In genomic region chr14:52348279-52348678, GRCh38 we compare ENCODE assay signal across 25 cellular contexts. TPM values are rescaled to one million over a fixed set of nuclear protein-coding genes. Genes with fewer than 3 reads are reported as not detected.
DNase-seq lines count a peak whose midpoint lies in the region; ATAC-seq, FAIRE-seq and TF ChIP-seq lines count a peak whose summit lies in the region.
"Had no signal": no experiment of that assay in that cellular context is flagged by ENCODE, and none has a peak within 500 bp of the region (broad histone marks: within the 10 kb centered on the region; RNA-seq: fewer than 3 reads in every experiment).

No MANE protein-coding gene starts in this region.

- H3K27ac ChIP-seq in IMR-90 (ENCODE audit: insufficient read depth, low read length) (peak overlapping the region; percentile 89), right cardiac atrium (ENCODE audit: low read length) (no peak overlapping the region), trophoblast cell (ENCODE audit: low read depth, low read length) (no peak overlapping the region)
- H3K27ac ChIP-seq: cardiac muscle cell, thoracic aorta had no signal

- peaks cover 6% of the 10 kb centered on the region; the same call in 1 of the 2 replicates for H3K9me3 ChIP-seq in IMR-90 (ENCODE audit: control insufficient read depth, insufficient read depth, low read length)
- no peaks in the 10 kb centered on the region for H3K9me3 ChIP-seq in mucosa of descending colon
- no peaks in the 10 kb centered on the region for H3K9me3 ChIP-seq in right cardiac atrium (ENCODE audit: control insufficient read depth, low read length)
- H3K9me3 ChIP-seq in trophoblast cell (ENCODE audit: insufficient read depth, low read depth, low read length), result no peaks in the 10 kb centered on the region
- H3K9me3 ChIP-seq: spleen, thoracic aorta had no signal

- no peak overlapping the region for H2AK9ac ChIP-seq in IMR-90 (replicated peaks; ENCODE audit: low read depth, low read length, poor library complexity)

- DNase-seq in AG08395 (ENCODE audit: low spot score) (peak; percentile 46), IMR-90 (peak; percentile 50), mucosa of descending colon (no peak), right cardiac atrium (no peak), DMS 273 treated with DMSO at 0.1 percent for 48 hours (lab: John Stamatoyannopoulos, UW) (no peak), trophoblast cell (no peak)
- DNase-seq: activated CD4-positive, alpha-beta T cell treated with anti-CD3 and anti-CD28 coated beads, Interleukin-2, amount 10 ng/mL, durations not matched to agents 24 days and 14 days; activated naive CD4-positive, alpha-beta T cell treated with anti-CD3 and anti-CD28 coated beads, Interleukin-2, amount 50 U/mL, for 16 hours; activated T-cell treated with anti-CD3 and anti-CD28 coated beads, Interleukin-2, amount 50 U/mL, for 72 hours; amygdala; CD4-positive, alpha-beta memory T cell; dermis blood vessel endothelial cell; mammary epithelial cell; NCI-H1048; NCI-H187; NCI-H524 treated with DMSO at 0.1 percent for 48 hours; occipital lobe; spleen; stimulated activated CD4-positive, alpha-beta T cell treated with anti-CD3 and anti-CD28 coated beads, Interleukin-2, amount 100 ng/mL, for 48 hours had no signal

- H3K4me1 ChIP-seq in IMR-90 (ENCODE audit: control insufficient read depth, insufficient read depth, low read length) (peaks cover 18% of the 10 kb centered on the region), mucosa of descending colon (ENCODE audit: low read depth) (no peaks in the 10 kb centered on the region), right cardiac atrium (ENCODE audit: control insufficient read depth, insufficient read depth, low read length) (no peaks in the 10 kb centered on the region), trophoblast cell (ENCODE audit: control insufficient read depth in 1 of 2, insufficient read depth in 2 of 2, low read length in 2 of 2) (no peaks in the 10 kb centered on the region)

- no peaks in the 10 kb centered on the region for H4K20me1 ChIP-seq in IMR-90 (ENCODE audit: insufficient read depth, low read length)

- H2BK15ac ChIP-seq in IMR-90 (ENCODE audit: low read depth, low read length), result peak overlapping the region; percentile 97

- peak; percentile 28 for FAIRE-seq in colon (lab: Jason Lieb, UNC)
- FAIRE-seq: endometrium had no signal

- H2BK120ac ChIP-seq in IMR-90 (ENCODE audit: low read depth, low read length) (peak overlapping the region; percentile 92), trophoblast cell (ENCODE audit: insufficient read depth, low read length, poor library complexity) (no peak overlapping the region)

- no peak overlapping the region for H2AK5ac ChIP-seq in IMR-90 (ENCODE audit: low read depth, low read length)
- no peak overlapping the region for H2AK5ac ChIP-seq in trophoblast cell (ENCODE audit: low read length)

- TF ChIP-seq CTCF in IMR-90 (conservative IDR thresholded peaks at IDR 0.05; ENCODE audit: low read depth, low read length) (no peak), mucosa of descending colon (IDR thresholded peaks at IDR 0.05) (no peak)

- peak overlapping the region; percentile 60 for H3K9ac ChIP-seq in IMR-90 (ENCODE audit: low read depth, low read length)
- H3K9ac ChIP-seq in trophoblast cell (ENCODE audit: low read length), result no peak overlapping the region

- H4K12ac ChIP-seq in trophoblast cell (ENCODE audit: low read depth, low read length), result no peak overlapping the region

- CTCF ChIA-PET in IMR-90 (lab: Yijun Ruan, JAX), result no interaction called here

- TF ChIP-seq RAD21 in IMR-90 (IDR thresholded peaks at IDR 0.05; ENCODE audit: low read length), result no peak

- H3K4me2 ChIP-seq in IMR-90 (ENCODE audit: low read depth, low read length), result peak overlapping the region; percentile 56
- no peak overlapping the region for H3K4me2 ChIP-seq in trophoblast cell (ENCODE audit: low read length)

- H3K18ac ChIP-seq in IMR-90 (ENCODE audit: low read depth, low read length), result peak overlapping the region; percentile 68
- no peak overlapping the region for H3K18ac ChIP-seq in trophoblast cell (ENCODE audit: low read length)

- TF ChIP-seq POLR2A in IMR-90 (IDR thresholded peaks at IDR 0.05; ENCODE audit: low read depth, low read length), result no peak

- H3K79me1 ChIP-seq in IMR-90 (ENCODE audit: low read depth in 1 of 2, low read length in 2 of 2) (peaks cover 0 to 4% of the 10 kb centered on the region in 2 experiments; a peak in 1 of 4 replicates), trophoblast cell (ENCODE audit: low read length) (no peaks in the 10 kb centered on the region)

- H4K5ac ChIP-seq in IMR-90 (ENCODE audit: low read depth, low read length), result peak overlapping the region; percentile 51

- no TSS peak for BruUV-seq in IMR-90 (replicated peaks; lab: Mats Ljungman, UMichigan)

- H3K23ac ChIP-seq in IMR-90 (ENCODE audit: low read depth, low read length) (peak overlapping the region; percentile 90), trophoblast cell (ENCODE audit: low read length) (no peak overlapping the region)

- H3K4me3 ChIP-seq in IMR-90 (ENCODE audit: insufficient read depth, low read depth, low read length) (no peak overlapping the region), mucosa of descending colon (no peak overlapping the region), right cardiac atrium (ENCODE audit: low read length) (no peak overlapping the region), trophoblast cell (ENCODE audit: low read depth, low read length) (no peak overlapping the region)
- H3K4me3 ChIP-seq: cardiac muscle cell, spleen, thoracic aorta had no signal

- H3K56ac ChIP-seq in IMR-90 (ENCODE audit: extremely low read depth, insufficient read depth, low read length), result peak overlapping the region; percentile 92

- dilution Hi-C loops in IMR-90 (cut with HindIII; ENCODE audit: low sequenced_read_pairs, unreplicated experiment), result no loop called here

- H2BK5ac ChIP-seq in IMR-90 (ENCODE audit: low read depth, low read length, poor library complexity, severe bottlenecking), result peak overlapping the region; percentile 92
- H2BK5ac ChIP-seq in trophoblast cell (ENCODE audit: low read depth, low read length, poor library complexity), result no peak overlapping the region

- ATAC-seq in IMR-90 (ENCODE audit: low read depth) (peak; percentile 33), mucosa of descending colon (peak; percentile 61), right cardiac atrium (no peak), GM19463 (IDR thresholded peaks at IDR 0.05; ENCODE audit: unreplicated experiment) (no peak)
- ATAC-seq: activated T-cell treated with anti-CD3 and anti-CD28 coated beads, Interleukin-2, amount 50 U/mL, for 72 hours; stimulated activated effector memory CD8-positive, alpha-beta T cell treated with anti-CD3 and anti-CD28 coated beads, Interleukin-12 subunit alpha, Interleukin-12 subunit beta, amount 100 ng/mL, for 72 hours had no signal

- POLR2A ChIA-PET in IMR-90 (lab: Charles Lee; ENCODE audit: unreplicated experiment), result no interaction called here

- no peaks in the 10 kb centered on the region for H3K36me3 ChIP-seq in IMR-90 (ENCODE audit: control insufficient read depth, insufficient read depth, low read length)
- H3K36me3 ChIP-seq in mucosa of descending colon (ENCODE audit: low read depth), result no peaks in the 10 kb centered on the region
- H3K36me3 ChIP-seq in trophoblast cell (ENCODE audit: control insufficient read depth in 1 of 2, insufficient read depth in 2 of 2, low read length in 2 of 2), result no peaks in the 10 kb centered on the region
- H3K36me3 ChIP-seq: cardiac muscle cell, spleen, thoracic aorta had no signal

- H3K14ac ChIP-seq in IMR-90 (replicated peaks; ENCODE audit: low read depth, low read length), result peak overlapping the region; percentile 74
- H3K14ac ChIP-seq in trophoblast cell (ENCODE audit: low read length), result no peak overlapping the region

- H4K91ac ChIP-seq in IMR-90 (ENCODE audit: insufficient read depth, low read depth, low read length), result peak overlapping the region; percentile 90
- no peak overlapping the region for H4K91ac ChIP-seq in trophoblast cell (ENCODE audit: low read depth, low read length)

- peak overlapping the region; percentile 91 for H4K8ac ChIP-seq in IMR-90 (ENCODE audit: low read depth in 2 of 2, low read length in 2 of 2)
- no peak overlapping the region for H4K8ac ChIP-seq in trophoblast cell (ENCODE audit: low read depth, low read length)

- no CpG with 5 or more reads among the region's 5 CpGs for WGBS in IMR-90 (ENCODE audit: extremely low coverage in 2 of 2, insufficient read length in 1 of 2), 2 experiments
- 63% methylated on average over 5 of the region's 5 CpGs for WGBS in right cardiac atrium
- no CpG with 5 or more reads among the region's 5 CpGs for WGBS in trophoblast cell (ENCODE audit: extremely low coverage, insufficient coverage, insufficient read length)

- H2AFZ ChIP-seq in IMR-90 (replicated peaks; ENCODE audit: low read length, poor library complexity), result peak overlapping the region; percentile 60
- H2AFZ ChIP-seq in trophoblast cell (ENCODE audit: insufficient read depth, low read length, poor library complexity), result no peak overlapping the region

- in situ Hi-C loops in IMR-90 (cut with MboI; ENCODE audit: low sequenced_read_pairs), result no loop called here

- peak overlapping the region; percentile 99 for H2BK20ac ChIP-seq in IMR-90 (ENCODE audit: low read depth, low read length)

- H3K4ac ChIP-seq in IMR-90 (ENCODE audit: low read depth, low read length) (peak overlapping the region; percentile 89), trophoblast cell (ENCODE audit: low read depth, low read length) (no peak overlapping the region)

- intact Hi-C loops in IMR-90 (cut with micrococcal nuclease), result loop anchor here (2.0 kb wide), 1 partner anchor 111 kb away; no protein-coding TSS in a partner anchor
- intact Hi-C loops in mucosa of descending colon (cut with DNase I, micrococcal nuclease), result no loop called here
- intact Hi-C loops in right cardiac atrium (cut with DNase I), result no loop called here

- no peaks in the 10 kb centered on the region for H3K79me2 ChIP-seq in trophoblast cell (ENCODE audit: control insufficient read depth, insufficient read depth, low read length, poor library complexity)

- no peak overlapping the region for H2BK12ac ChIP-seq in trophoblast cell (ENCODE audit: low read length)

- H3K9me1 ChIP-seq in IMR-90 (ENCODE audit: insufficient read depth, low read length), result peaks cover 13% of the 10 kb centered on the region; the same call in 1 of the 2 replicates

- H3K27me3 ChIP-seq in IMR-90 (ENCODE audit: control insufficient read depth, insufficient read depth, low read length) (no peaks in the 10 kb centered on the region), right cardiac atrium (ENCODE audit: control insufficient read depth, insufficient read depth) (no peaks in the 10 kb centered on the region), trophoblast cell (ENCODE audit: insufficient read depth, low read length) (no peaks in the 10 kb centered on the region)
- H3K27me3 ChIP-seq: cardiac muscle cell had no signal

TF ChIP-seq in IMR-90, 13 proteins besides CTCF, POLR2A, EP300 and RAD21 (continues in another document):
- TF ChIP-seq RFX5 (IDR thresholded peaks at IDR 0.05; ENCODE audit: low read depth, low read length), result no peak

RNA-seq across cellular contexts. Expression of gene PTGER2, which starts 34.2 kb away (rescaled TPM):
- total RNA-seq in IMR-90 (2012; rRNA removed) (24.7 and 33.6 TPM in 2 replicates), mucosa of descending colon (1 to 10 TPM; 3.2 to 8.1 (median 4.1) TPM), right cardiac atrium (1 to 10 TPM in 2 of 4 donors, under 1 TPM in 2; 0.34 to 1.6 (median 1.1) TPM)
- polyA plus RNA-seq in IMR-90 (2012; rRNA removed) (58.5 and 59.4 TPM in 2 replicates), right cardiac atrium (0.32 TPM)
- 23.6 and 49.1 TPM in 2 replicates for polyA plus RNA-seq in IMR-90 (2012; cell fraction: cytosol; rRNA removed)
- 12.4 and 18.8 TPM in 2 replicates for polyA plus RNA-seq in IMR-90 (2012; cell fraction: nucleus; rRNA removed; ENCODE audit: low replicate concordance)
- not detected in 2 replicates for polyA plus RNA-seq in trophoblast cell (2013)
- total RNA-seq: cardiac muscle cell, occipital lobe had no signal
- polyA plus RNA-seq: cardiac muscle cell had no signal

Comparison
In these comparisons a context has a peak if more than half of its experiments do, and no peak if none do; other contexts are left out.
1. DNase-seq: peak in AG08395 (single experiment) and IMR-90 (single experiment); none in mucosa of descending colon (0 of 3), right cardiac atrium (0 of 3), DMS 273 treated with DMSO at 0.1 percent for 48 hours (single experiment) and trophoblast cell (0 of 2).
2. ATAC-seq: peak in IMR-90 (single experiment) and mucosa of descending colon (single experiment); none in right cardiac atrium (0 of 2) and GM19463 (single experiment).